In the genomic region with DNA sequence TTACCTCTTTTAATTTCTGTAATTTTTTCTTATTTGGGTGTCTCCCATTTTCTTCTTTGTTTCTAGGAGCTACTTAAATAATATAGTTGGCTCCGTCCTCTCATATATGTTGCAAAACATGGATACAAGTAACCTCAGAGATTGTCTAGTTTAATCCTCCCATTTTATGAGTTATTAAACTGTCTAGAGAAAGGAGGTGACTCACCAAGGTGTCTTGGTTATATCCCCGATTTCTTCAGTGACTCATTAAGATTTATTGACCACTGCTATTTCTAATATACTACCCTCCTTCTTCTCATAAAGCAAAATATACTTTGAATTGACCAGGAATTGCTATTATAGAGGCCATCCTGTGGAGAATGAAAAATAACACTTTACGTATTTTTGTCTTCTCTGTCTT, we compare ENCODE assay signal across 1 cellular context.
TF ChIP-seq lines count a peak whose summit lies in the region.

No MANE protein-coding gene starts in this region.

TF ChIP-seq in WTC11, 78 proteins besides CTCF, POLR2A, EP300 and RAD21 (continued from another document):
- TF ChIP-seq PREB (CRISPR knock-in tag; IDR thresholded peaks at IDR 0.05; ENCODE audit: borderline replicate concordance) (no peak), HMGA2 (CRISPR knock-in tag; IDR thresholded peaks at IDR 0.05) (no peak), ZNF121 (CRISPR knock-in tag; IDR thresholded peaks at IDR 0.05) (no peak)
